Comparison of ENCODE assay signal across 19 cellular contexts in genomic region chr21:43691086-43691795, GRCh38. TPM values are rescaled to one million over a fixed set of nuclear protein-coding genes. Genes with fewer than 3 reads are reported as not detected.
DNase-seq lines count a peak whose midpoint lies in the region; ATAC-seq and TF ChIP-seq lines count a peak whose summit lies in the region.
"Had no signal": no experiment of that assay in that cellular context is flagged by ENCODE, and none has a peak within 500 bp of the region (broad histone marks: within the 10 kb centered on the region; RNA-seq: fewer than 3 reads in every experiment).

No MANE protein-coding gene starts in this region.

- H3K27ac ChIP-seq in RWPE1 (peak overlapping the region; percentile 21), neuronal stem cell (replicated peaks; ENCODE audit: low read length) (no peak overlapping the region)

- peaks cover 76 to 100% of the 10 kb centered on the region in 2 donors for H3K36me3 ChIP-seq in neuronal stem cell (replicated peaks in 1 of 2; ENCODE audit: control insufficient read depth in 2 of 2, insufficient read depth in 2 of 2, low read length in 2 of 2)

- H2BK12ac ChIP-seq in neuronal stem cell (ENCODE audit: low read length), result no peak overlapping the region

- no peak overlapping the region for H3K14ac ChIP-seq in neuronal stem cell (ENCODE audit: low read length)

- H3K4me2 ChIP-seq in neuronal stem cell (ENCODE audit: insufficient read depth, low read length, poor library complexity, severe bottlenecking), result no peak overlapping the region
- H3K4me2 ChIP-seq: GM23338, SK-N-SH had no signal

- no peak overlapping the region for H4K91ac ChIP-seq in neuronal stem cell (ENCODE audit: low read depth, low read length, poor library complexity)

- H3K4me1 ChIP-seq in neuronal stem cell (ENCODE audit: control insufficient read depth in 2 of 2, insufficient read depth in 1 of 2, low read depth in 1 of 2, low read length in 2 of 2), result no peaks in the 10 kb centered on the region

- ATAC-seq in HG02970 (IDR thresholded peaks at IDR 0.05; ENCODE audit: low FRiP score, unreplicated experiment), result no peak
- ATAC-seq: GM23338, K562 had no signal

- POLR2A ChIA-PET in RWPE1 (lab: Yijun Ruan, JAX; ENCODE audit: low non-redundant PET), result no interaction called here

- no peak overlapping the region for H2AFZ ChIP-seq in neuronal stem cell (ENCODE audit: low read length)
- H2AFZ ChIP-seq: GM23338 had no signal

- H2AK5ac ChIP-seq in neuronal stem cell (ENCODE audit: low read depth, low read length), result no peak overlapping the region

- no peak overlapping the region for H3K9ac ChIP-seq in neuronal stem cell (ENCODE audit: low read depth, low read length, poor library complexity)
- H3K9ac ChIP-seq: SK-N-SH had no signal

- H3K9me3 ChIP-seq in neuronal stem cell (replicated peaks in 1 of 2; ENCODE audit: control insufficient read depth in 2 of 2, insufficient read depth in 1 of 2, low read depth in 1 of 2, low read length in 2 of 2), result no peaks in the 10 kb centered on the region
- H3K9me3 ChIP-seq: SK-N-SH had no signal

- TF ChIP-seq CTCF in RWPE1 (conservative IDR thresholded peaks at IDR 0.05; ENCODE audit: low read depth), result no peak
- no peak for TF ChIP-seq CTCF in epithelial cell of esophagus (IDR thresholded peaks at IDR 0.05; ENCODE audit: insufficient read depth, low read depth, low read length, missing control alignments)

- CTCF ChIA-PET in RWPE1 (lab: Yijun Ruan, JAX), result interaction anchor here (1.8 kb wide), 1 partner anchor 15 kb away, joined by 4 read pairs; no protein-coding TSS in a partner anchor

- peaks cover 5% of the 10 kb centered on the region for H3K79me1 ChIP-seq in neuronal stem cell (ENCODE audit: low read depth, low read length)

- no peak overlapping the region for H4K8ac ChIP-seq in neuronal stem cell (ENCODE audit: low read depth, low read length)

- no peak overlapping the region for H3K4me3 ChIP-seq in epithelial cell of esophagus (ENCODE audit: low read length)
- H3K4me3 ChIP-seq in neuronal stem cell (ENCODE audit: low read length in 2 of 2), result no peak overlapping the region
- H3K4me3 ChIP-seq: GM23338, K562 had no signal

- no peak overlapping the region for H3K18ac ChIP-seq in neuronal stem cell (ENCODE audit: low read length)

- H2BK120ac ChIP-seq in neuronal stem cell (ENCODE audit: low read depth, low read length), result no peak overlapping the region

- no CpG with 5 or more reads among the region's 25 CpGs for WGBS in neuronal stem cell (ENCODE audit: extremely low coverage in 2 of 2, insufficient read length in 2 of 2, insufficient replicate concordance in 1 of 2), 2 donors

- H2BK5ac ChIP-seq in neuronal stem cell (ENCODE audit: low read length), result no peak overlapping the region

- DNase-seq in CD1c-positive myeloid dendritic cell (ENCODE audit: extremely low spot score) (peak; percentile 97), RWPE1 (ENCODE audit: low spot score) (peak; percentile 23), epithelial cell of esophagus (ENCODE audit: low read depth) (peak; percentile 24), neuronal stem cell (ENCODE audit: low spot score) (no peak), NCI-H1417 treated with DMSO at 0.1 percent for 48 hours (lab: John Stamatoyannopoulos, UW) (no peak), ecto neural progenitor cell (ENCODE audit: low spot score) (no peak)
- DNase-seq: CD4-positive, CD25-positive, alpha-beta regulatory T cell; H9; Kasumi-1; NCI-H1092; NCI-H1436 treated with DMSO at 0.1 percent for 48 hours; NCI-H1930; NCI-H446; NCI-H524 treated with DMSO at 0.1 percent for 48 hours; NCI-H774; SK-N-SH had no signal

- H2BK15ac ChIP-seq in neuronal stem cell (ENCODE audit: low read length), result no peak overlapping the region

- peak overlapping the region; percentile 9 for H3K23ac ChIP-seq in neuronal stem cell (ENCODE audit: low read depth, low read length, poor library complexity)

- H3K27me3 ChIP-seq in neuronal stem cell (ENCODE audit: control insufficient read depth in 3 of 3, insufficient read depth in 3 of 3, low read depth in 1 of 3, low read length in 3 of 3), result no peaks in the 10 kb centered on the region

- no peak overlapping the region for H3K4ac ChIP-seq in neuronal stem cell (ENCODE audit: low read length)

RNA-seq across cellular contexts. Expression of gene PDXK, which starts 27.7 kb away (rescaled TPM):
- polyA plus RNA-seq in neuronal stem cell (2013, experiment 1 of 2), result 29.4 TPM
- 26.2 TPM for polyA plus RNA-seq in neuronal stem cell (2013, experiment 2 of 2)

RNA-seq across cellular contexts. Expression of gene RRP1B, which starts 31.9 kb away (rescaled TPM):
- polyA plus RNA-seq in neuronal stem cell (2013, experiment 1 of 2), result 31.3 TPM
- polyA plus RNA-seq in neuronal stem cell (2013, experiment 2 of 2), result 31.6 TPM

RNA-seq across cellular contexts. Expression of gene HSF2BP, which starts 32.0 kb away (rescaled TPM):
- 0.73 TPM for polyA plus RNA-seq in neuronal stem cell (2013, experiment 1 of 2)
- polyA plus RNA-seq in neuronal stem cell (2013, experiment 2 of 2), result 0.65 TPM

Comparison
In these comparisons a context has a peak if more than half of its experiments do, and no peak if none do; other contexts are left out.
1. DNase-seq: peak in CD1c-positive myeloid dendritic cell (single experiment), RWPE1 (single experiment) and epithelial cell of esophagus (single experiment); none in neuronal stem cell (single experiment), NCI-H1417 treated with DMSO at 0.1 percent for 48 hours (single experiment) and ecto neural progenitor cell (single experiment).